24 cellular contexts compared by ENCODE assay signal in the genomic region with DNA sequence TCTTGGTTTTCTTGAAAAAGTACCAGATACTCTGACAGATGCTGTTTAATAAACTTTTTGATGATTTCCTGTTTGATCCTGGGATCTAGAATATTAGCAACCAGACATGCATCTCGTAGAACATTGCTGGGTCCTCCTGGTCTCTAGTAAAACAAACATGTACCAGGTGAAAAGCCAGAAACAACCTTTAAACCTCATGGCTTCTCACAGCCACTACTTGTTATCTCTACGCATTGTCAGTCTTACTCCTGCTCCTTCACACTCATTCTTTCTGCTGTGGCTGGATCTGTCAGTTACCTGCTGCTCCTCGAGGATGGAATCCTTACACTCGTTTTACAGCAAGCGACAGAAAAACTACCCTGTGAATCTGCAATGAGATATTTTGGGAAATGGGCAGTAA.
"Had no signal": no experiment of that assay in that cellular context is flagged by ENCODE, and none has a peak within 500 bp of the region (broad histone marks: within the 10 kb centered on the region; RNA-seq: fewer than 3 reads in every experiment).

No MANE protein-coding gene starts in this region.

- ATAC-seq: activated CD4-positive, alpha-beta T cell treated with anti-CD3 and anti-CD28 coated beads for 36 hours; activated CD8-positive, alpha-beta T cell treated with anti-CD3 and anti-CD28 coated beads for 36 hours; body of pancreas; heart right ventricle; stimulated activated memory B cell treated with anti-CD40 and anti-IgM and Interleukin-4, amounts not matched to agents 10 μg/mL and 1 μg/mL and 100 μg/mL, for 72 hours had no signal

- FAIRE-seq: endometrium, kidney had no signal

- H3K4me3 ChIP-seq: body of pancreas, cardiac muscle cell, heart right ventricle, sigmoid colon, smooth muscle cell, stomach, suprapubic skin had no signal

- H3K4me2 ChIP-seq: smooth muscle cell had no signal

- DNase-seq: activated B cell treated with CpG ODN at 0.5 μM for 24 hours; activated CD4-positive, alpha-beta T cell treated with anti-CD3 and anti-CD28 coated beads for 36 hours; activated CD8-positive, alpha-beta T cell treated with anti-CD3 and anti-CD28 coated beads for 36 hours; activated naive CD4-positive, alpha-beta T cell treated with Interleukin-2 at 50 U/mL for 16 hours; activated T-cell treated with anti-CD3 and anti-CD28 coated beads, Interleukin-2, amount 50 U/mL, for 1 hour; anterior cingulate cortex; body of pancreas; effector CD4-positive, alpha-beta T cell; heart right ventricle; kidney; mammary epithelial cell; nephron progenitor cell; nucleus accumbens; posterior cingulate gyrus; stimulated activated CD4-positive, alpha-beta T cell treated with anti-CD3 and anti-CD28 coated beads, Interleukin-15, amount 100 ng/mL, for 24 hours; stomach; T1000 had no signal

- H3K9me3 Mint-ChIP-seq: activated B cell treated with CpG ODN at 0.5 μM for 24 hours; activated CD8-positive, alpha-beta T cell treated with anti-CD3 and anti-CD28 coated beads for 36 hours; nephron progenitor cell; stimulated activated memory B cell treated with anti-CD40 and anti-IgM and Interleukin-4, amounts not matched to agents 10 μg/mL and 1 μg/mL and 100 μg/mL, for 72 hours; T-helper 1 cell treated with Interleukin-12 subunit alpha and Interleukin-12 subunit beta and Interleukin-4 antibody, amounts not matched to agents 30 μg/mL and 1 μg/mL, for 36 hours had no signal

- H3K27ac Mint-ChIP-seq: activated B cell treated with CpG ODN at 0.5 μM for 24 hours; activated CD4-positive, alpha-beta T cell treated with anti-CD3 and anti-CD28 coated beads for 36 hours; activated CD8-positive, alpha-beta T cell treated with anti-CD3 and anti-CD28 coated beads for 36 hours; stimulated activated memory B cell treated with anti-CD40 and anti-IgM and Interleukin-4, amounts not matched to agents 10 μg/mL and 1 μg/mL and 100 μg/mL, for 72 hours; T-helper 1 cell treated with Interleukin-12 subunit alpha and Interleukin-12 subunit beta and Interleukin-4 antibody, amounts not matched to agents 30 μg/mL and 1 μg/mL, for 36 hours had no signal

- H3K27me3 ChIP-seq: body of pancreas, cardiac muscle cell, heart right ventricle, sigmoid colon, stomach, suprapubic skin had no signal

- H3K27ac ChIP-seq: body of pancreas, cardiac muscle cell, sigmoid colon, stomach, suprapubic skin had no signal

- H3K9me3 ChIP-seq: body of pancreas, heart right ventricle, sigmoid colon, stomach, suprapubic skin had no signal

- H3K4me1 ChIP-seq: body of pancreas had no signal
